Comparison of ENCODE assay signal across 9 cellular contexts in genomic region chr2:197502201-197502600, GRCh38. TPM values are rescaled to one million over a fixed set of nuclear protein-coding genes. Genes with fewer than 3 reads are reported as not detected.
DNase-seq lines count a peak whose midpoint lies in the region; ATAC-seq, FAIRE-seq and TF ChIP-seq lines count a peak whose summit lies in the region.
"Had no signal": no experiment of that assay in that cellular context is flagged by ENCODE, and none has a peak within 500 bp of the region (broad histone marks: within the 10 kb centered on the region; RNA-seq: fewer than 3 reads in every experiment).

No MANE protein-coding gene starts in this region.

- H3K36me3 Mint-ChIP-seq in activated naive CD8-positive, alpha-beta T cell treated with anti-CD3 and anti-CD28 coated beads for 36 hours = peaks cover 65% of the 10 kb centered on the region

- H3K27ac Mint-ChIP-seq in activated naive CD8-positive, alpha-beta T cell treated with anti-CD3 and anti-CD28 coated beads for 36 hours = peak overlapping the region; percentile 93

- TF ChIP-seq RAD21 in HepG2 (CRISPR knock-in tag; IDR thresholded peaks at IDR 0.05) = no peak

- no peaks in the 10 kb centered on the region for H3K27me3 ChIP-seq in left ventricle myocardium inferior (ENCODE audit: low read depth)
- H3K27me3 ChIP-seq in HepG2 (ENCODE audit: control insufficient read depth in 1 of 2, insufficient read depth in 2 of 2, low read length in 2 of 2) = no peaks in the 10 kb centered on the region; a peak in 1 of 5 replicates
- no peaks in the 10 kb centered on the region for H3K27me3 ChIP-seq in vagina

- CTCF ChIA-PET in HepG2 (lab: Yijun Ruan, JAX; ENCODE audit: low intra/inter-chr PET ratio, low total read pairs) = no interaction called here

- H3K4me2 ChIP-seq in HepG2 (ENCODE audit: low read depth, low read length) = peak overlapping the region; percentile 73

- TF ChIP-seq EP300 in HepG2 (IDR thresholded peaks at IDR 0.05; ENCODE audit: low read depth in 2 of 2, low read length in 2 of 2) (no peak), HepG2 (CRISPR knock-in tag; IDR thresholded peaks at IDR 0.05; ENCODE audit: borderline replicate concordance) (no peak)

- H4K20me1 ChIP-seq in HepG2 (ENCODE audit: insufficient read depth, low read length) = peaks cover 35% of the 10 kb centered on the region

- DNase-seq in left ventricle myocardium inferior = no peak
- no peak for DNase-seq in cardiac septum (ENCODE audit: low spot score)
- no peak for DNase-seq in activated naive CD8-positive, alpha-beta T cell treated with anti-CD3 and anti-CD28 coated beads for 36 hours
- no peak for DNase-seq in HepG2 (ENCODE audit: low spot score)
- DNase-seq in vagina (ENCODE audit: extremely low spot score in 2 of 2) = no peak
- DNase-seq in posterior vena cava (ENCODE audit: low spot score) = no peak
- DNase-seq in mesenteric fat pad (ENCODE audit: low spot score) = no peak
- DNase-seq: activated CD4-positive, alpha-beta T cell treated with anti-CD3 and anti-CD28 coated beads for 4 hours had no signal

- H3K4me1 ChIP-seq in left ventricle myocardium inferior = peaks cover 52% of the 10 kb centered on the region
- H3K4me1 ChIP-seq in HepG2 (ENCODE audit: insufficient read depth, low read length) = peaks cover 36% of the 10 kb centered on the region
- H3K4me1 ChIP-seq in vagina = peaks cover 35% of the 10 kb centered on the region

- TF ChIP-seq CTCF in left ventricle myocardium inferior (IDR thresholded peaks at IDR 0.05; ENCODE audit: borderline replicate concordance) (no peak), HepG2 (CRISPR knock-in tag; IDR thresholded peaks at IDR 0.05) (no peak), vagina (IDR thresholded peaks at IDR 0.05) (no peak)

- H3K36me3 ChIP-seq in left ventricle myocardium inferior = peaks cover 45% of the 10 kb centered on the region
- peaks cover 11 to 37% of the 10 kb centered on the region in 2 experiments for H3K36me3 ChIP-seq in HepG2 (replicated peaks in 1 of 2; ENCODE audit: control insufficient read depth in 1 of 2, insufficient read depth in 2 of 2, low read length in 2 of 2)
- peaks cover 0 to 11% of the 10 kb centered on the region in 2 donors for H3K36me3 ChIP-seq in vagina

- peaks cover 70% of the 10 kb centered on the region for H3K79me2 ChIP-seq in HepG2 (ENCODE audit: insufficient read depth, low read length)

- H3K27me3 Mint-ChIP-seq in activated naive CD8-positive, alpha-beta T cell treated with anti-CD3 and anti-CD28 coated beads for 36 hours = no peaks in the 10 kb centered on the region

- TF ChIP-seq POLR2A in HepG2 (IDR thresholded peaks at IDR 0.05; ENCODE audit: insufficient read depth in 1 of 2, low read depth in 2 of 2, low read length in 2 of 2) = no peak
- no peak for TF ChIP-seq POLR2A in vagina (IDR thresholded peaks at IDR 0.05)

- no peak overlapping the region for H2AFZ ChIP-seq in HepG2 (ENCODE audit: low read length)

- POLR2A ChIA-PET in HepG2 (lab: Yijun Ruan, JAX) = interaction anchor here (1.1 to 5.8 kb wide), 5 partner anchors 13 to 75 kb away, joined by 3 to 264 read pairs (median 143); partner anchors contain the start of genes COQ10B, MOB4 and SF3B1

- no peaks in the 10 kb centered on the region for H3K9me3 Mint-ChIP-seq in activated naive CD8-positive, alpha-beta T cell treated with anti-CD3 and anti-CD28 coated beads for 36 hours

- peak overlapping the region; percentile 96 for H3K4me3 Mint-ChIP-seq in activated naive CD8-positive, alpha-beta T cell treated with anti-CD3 and anti-CD28 coated beads for 36 hours

- H3K9me3 ChIP-seq in left ventricle myocardium inferior (replicated peaks) (no peaks in the 10 kb centered on the region), HepG2 (ENCODE audit: low read length) (no peaks in the 10 kb centered on the region), vagina (no peaks in the 10 kb centered on the region)

- no peak for ATAC-seq in HepG2
- no peak for ATAC-seq in GM18867 (IDR thresholded peaks at IDR 0.05; ENCODE audit: unreplicated experiment)

- in situ Hi-C loops in HepG2 (cut with HindIII; ENCODE audit: extremely low pct_ligation_motif_present, low pct_unique_long_range_greater_than_20kb) = no loop called here

- H3K27ac ChIP-seq in left ventricle myocardium inferior (replicated peaks) (peak overlapping the region; percentile 92), HepG2 (ENCODE audit: extremely low read length, insufficient read depth, low read length) (peak overlapping the region; percentile 96), vagina (peak overlapping the region; percentile 100)

- H3K9ac ChIP-seq in HepG2 (ENCODE audit: insufficient read depth, low read depth, low read length) = peak overlapping the region; percentile 99

- BruUV-seq in HepG2 (replicated peaks; lab: Mats Ljungman, UMichigan) = no TSS peak

- no peak for FAIRE-seq in HepG2 (lab: Jason Lieb, UNC)

- WGBS in HepG2 (ENCODE audit: low lambda C conversion rate) = 10% methylated on average over 4 of the region's 4 CpGs

- H3K4me3 ChIP-seq in left ventricle myocardium inferior (peak overlapping the region; percentile 91), HepG2 (replicated peaks in 1 of 3; ENCODE audit: insufficient read depth in 1 of 3, low read depth in 2 of 3, low read length in 3 of 3) (peak overlapping the region; percentile 68 to 99 (median 87); a peak in 5 of 6 replicates), vagina (no peak overlapping the region)

- intact Hi-C loops in left ventricle myocardium inferior (cut with micrococcal nuclease) = no loop called here
- intact Hi-C loops in cardiac septum (cut with DNase I) = no loop called here
- intact Hi-C loops in HepG2 (cut with micrococcal nuclease; ENCODE audit: unreplicated experiment) = loop anchor here (5.0 kb wide), 1 partner anchor 35 kb away; no protein-coding TSS in a partner anchor
- intact Hi-C loops in vagina (cut with DNase I) = loop anchor here (5.0 to 10.0 kb wide), 2 partner anchors 50 to 203 kb away; partner anchors contain the start of genes COQ10B and MARS2
- intact Hi-C loops in posterior vena cava (cut with DNase I) = no loop called here

- H3K4me1 Mint-ChIP-seq in activated naive CD8-positive, alpha-beta T cell treated with anti-CD3 and anti-CD28 coated beads for 36 hours = peaks cover 30% of the 10 kb centered on the region

RNA-seq across cellular contexts. Expression of gene HSPE1, which starts 2.0 kb away (rescaled TPM):
- total RNA-seq in left ventricle myocardium inferior (120 TPM), cardiac septum (88.3 TPM), HepG2 (2016; rRNA removed; fragmentation: Illumina TruSeq; extraction: Trizol) (823 and 1,040 TPM in 2 replicates), vagina (39.0 TPM), posterior vena cava (10 to 100 TPM; 54.5 to 60.5 TPM), mesenteric fat pad (95.8 TPM)
- total RNA-seq in activated naive CD8-positive, alpha-beta T cell treated with anti-CD3 and anti-CD28 coated beads for 36 hours = 100 to 1,000 TPM; 485 to 487 TPM
- 289 and 312 TPM in 2 replicates for total RNA-seq in HepG2 (2016; cell fraction: cytosol; rRNA removed; fragmentation: Illumina TruSeq; extraction: Trizol; ENCODE audit: low read depth)
- 818 and 1,177 TPM in 2 replicates for total RNA-seq in HepG2 (2016; cell fraction: insoluble cytoplasmic fraction; rRNA removed; fragmentation: Illumina TruSeq; extraction: Trizol)
- 277 and 288 TPM in 2 replicates for total RNA-seq in HepG2 (2016; cell fraction: membrane; rRNA removed; fragmentation: Illumina TruSeq; extraction: Trizol)
- total RNA-seq in HepG2 (2016; cell fraction: nucleus; rRNA removed; fragmentation: Illumina TruSeq; extraction: Trizol) = 323 and 352 TPM in 2 replicates
- polyA plus RNA-seq in HepG2 (2011; rRNA removed) = 200 and 244 TPM in 2 replicates
- 131 and 201 TPM in 2 replicates for polyA plus RNA-seq in HepG2 (2011; cell fraction: cytosol; rRNA removed)
- 67.1 and 99.6 TPM in 2 replicates for polyA plus RNA-seq in HepG2 (2011; cell fraction: nucleus; rRNA removed)
- 555 and 769 TPM in 2 replicates for polyA plus RNA-seq in HepG2 (2012)
- 404 and 477 TPM in 2 replicates for polyA plus RNA-seq in HepG2 (2016; cell fraction: cytosol; fragmentation: Illumina TruSeq; extraction: Trizol; ENCODE audit: low read depth)
- polyA plus RNA-seq in HepG2 (2016; cell fraction: insoluble cytoplasmic fraction; fragmentation: Illumina TruSeq; extraction: Trizol; ENCODE audit: low read depth) = 1,596 and 2,077 TPM in 2 replicates
- polyA plus RNA-seq in HepG2 (2016; cell fraction: membrane; fragmentation: Illumina TruSeq; extraction: Trizol; ENCODE audit: low read depth) = 353 and 396 TPM in 2 replicates
- polyA plus RNA-seq in HepG2 (2016; cell fraction: nucleus; fragmentation: Illumina TruSeq; extraction: Trizol; ENCODE audit: insufficient read depth, low read depth) = 750 and 786 TPM in 2 replicates
- 16.5 and 17.8 TPM in 2 replicates for polyA minus RNA-seq in HepG2 (2011; rRNA and poly(A)+ RNA removed; ENCODE audit: low replicate concordance)
- polyA minus RNA-seq in HepG2 (2011; cell fraction: cytosol; rRNA and poly(A)+ RNA removed) = 49.8 and 52.9 TPM in 2 replicates
- polyA minus RNA-seq in HepG2 (2011; cell fraction: nucleus; rRNA and poly(A)+ RNA removed) = 107 and 118 TPM in 2 replicates

RNA-seq across cellular contexts. Expression of gene HSPD1, which starts 2.6 kb away (rescaled TPM):
- total RNA-seq in left ventricle myocardium inferior (143 TPM), cardiac septum (144 TPM), HepG2 (2016; rRNA removed; fragmentation: Illumina TruSeq; extraction: Trizol) (2,610 and 3,898 TPM in 2 replicates), vagina (127 TPM), posterior vena cava (100 to 1,000 TPM; 106 to 131 TPM), mesenteric fat pad (234 TPM)
- total RNA-seq in activated naive CD8-positive, alpha-beta T cell treated with anti-CD3 and anti-CD28 coated beads for 36 hours = 1,000 to 10,000 TPM; 1,356 to 1,376 TPM
- 294 and 363 TPM in 2 replicates for total RNA-seq in HepG2 (2016; cell fraction: cytosol; rRNA removed; fragmentation: Illumina TruSeq; extraction: Trizol; ENCODE audit: low read depth)
- 2,668 and 3,847 TPM in 2 replicates for total RNA-seq in HepG2 (2016; cell fraction: insoluble cytoplasmic fraction; rRNA removed; fragmentation: Illumina TruSeq; extraction: Trizol)
- total RNA-seq in HepG2 (2016; cell fraction: membrane; rRNA removed; fragmentation: Illumina TruSeq; extraction: Trizol) = 777 and 956 TPM in 2 replicates
- total RNA-seq in HepG2 (2016; cell fraction: nucleus; rRNA removed; fragmentation: Illumina TruSeq; extraction: Trizol) = 1,442 and 1,577 TPM in 2 replicates
- polyA plus RNA-seq in HepG2 (2011; rRNA removed) = 541 and 685 TPM in 2 replicates
- polyA plus RNA-seq in HepG2 (2011; cell fraction: cytosol; rRNA removed) = 337 and 401 TPM in 2 replicates
- 282 and 392 TPM in 2 replicates for polyA plus RNA-seq in HepG2 (2011; cell fraction: nucleus; rRNA removed)
- 1,241 and 1,531 TPM in 2 replicates for polyA plus RNA-seq in HepG2 (2012)
- polyA plus RNA-seq in HepG2 (2016; cell fraction: cytosol; fragmentation: Illumina TruSeq; extraction: Trizol; ENCODE audit: low read depth) = 214 and 254 TPM in 2 replicates
- 3,105 and 3,208 TPM in 2 replicates for polyA plus RNA-seq in HepG2 (2016; cell fraction: insoluble cytoplasmic fraction; fragmentation: Illumina TruSeq; extraction: Trizol; ENCODE audit: low read depth)
- polyA plus RNA-seq in HepG2 (2016; cell fraction: membrane; fragmentation: Illumina TruSeq; extraction: Trizol; ENCODE audit: low read depth) = 499 and 587 TPM in 2 replicates
- 1,541 and 1,640 TPM in 2 replicates for polyA plus RNA-seq in HepG2 (2016; cell fraction: nucleus; fragmentation: Illumina TruSeq; extraction: Trizol; ENCODE audit: insufficient read depth, low read depth)
- polyA minus RNA-seq in HepG2 (2011; rRNA and poly(A)+ RNA removed; ENCODE audit: low replicate concordance) = 396 and 646 TPM in 2 replicates
- 759 and 815 TPM in 2 replicates for polyA minus RNA-seq in HepG2 (2011; cell fraction: cytosol; rRNA and poly(A)+ RNA removed)
- polyA minus RNA-seq in HepG2 (2011; cell fraction: nucleus; rRNA and poly(A)+ RNA removed) = 956 and 1,197 TPM in 2 replicates

RNA-seq across cellular contexts. Expression of gene MOB4, which starts 13.7 kb away (rescaled TPM):
- total RNA-seq in left ventricle myocardium inferior (35.7 TPM), cardiac septum (27.3 TPM), HepG2 (2016; rRNA removed; fragmentation: Illumina TruSeq; extraction: Trizol) (38.6 and 68.3 TPM in 2 replicates), vagina (24.3 TPM), posterior vena cava (10 to 100 TPM; 35.1 to 55.4 TPM), mesenteric fat pad (24.3 TPM)
- 10 to 100 TPM; 19.8 to 21.7 TPM for total RNA-seq in activated naive CD8-positive, alpha-beta T cell treated with anti-CD3 and anti-CD28 coated beads for 36 hours
- 9.3 and 12.1 TPM in 2 replicates for total RNA-seq in HepG2 (2016; cell fraction: cytosol; rRNA removed; fragmentation: Illumina TruSeq; extraction: Trizol; ENCODE audit: low read depth)
- total RNA-seq in HepG2 (2016; cell fraction: insoluble cytoplasmic fraction; rRNA removed; fragmentation: Illumina TruSeq; extraction: Trizol) = 40.9 and 72.6 TPM in 2 replicates
- total RNA-seq in HepG2 (2016; cell fraction: membrane; rRNA removed; fragmentation: Illumina TruSeq; extraction: Trizol) = 18.9 and 19.0 TPM in 2 replicates
- total RNA-seq in HepG2 (2016; cell fraction: nucleus; rRNA removed; fragmentation: Illumina TruSeq; extraction: Trizol) = 24.2 and 27.0 TPM in 2 replicates
- polyA plus RNA-seq in HepG2 (2011; rRNA removed) = 21.6 and 35.7 TPM in 2 replicates
- 14.7 and 22.7 TPM in 2 replicates for polyA plus RNA-seq in HepG2 (2011; cell fraction: cytosol; rRNA removed)
- polyA plus RNA-seq in HepG2 (2011; cell fraction: nucleus; rRNA removed) = 5.7 and 6.8 TPM in 2 replicates
- 35.0 and 42.6 TPM in 2 replicates for polyA plus RNA-seq in HepG2 (2012)
- polyA plus RNA-seq in HepG2 (2016; cell fraction: cytosol; fragmentation: Illumina TruSeq; extraction: Trizol; ENCODE audit: low read depth) = 4.4 and 4.5 TPM in 2 replicates
- 81.1 and 90.4 TPM in 2 replicates for polyA plus RNA-seq in HepG2 (2016; cell fraction: insoluble cytoplasmic fraction; fragmentation: Illumina TruSeq; extraction: Trizol; ENCODE audit: low read depth)
- 10.8 and 11.2 TPM in 2 replicates for polyA plus RNA-seq in HepG2 (2016; cell fraction: membrane; fragmentation: Illumina TruSeq; extraction: Trizol; ENCODE audit: low read depth)
- 35.1 and 36.4 TPM in 2 replicates for polyA plus RNA-seq in HepG2 (2016; cell fraction: nucleus; fragmentation: Illumina TruSeq; extraction: Trizol; ENCODE audit: insufficient read depth, low read depth)
- polyA minus RNA-seq in HepG2 (2011; rRNA and poly(A)+ RNA removed; ENCODE audit: low replicate concordance) = 4.3 and 6.0 TPM in 2 replicates
- polyA minus RNA-seq in HepG2 (2011; cell fraction: cytosol; rRNA and poly(A)+ RNA removed) = 19.6 and 25.8 TPM in 2 replicates
- polyA minus RNA-seq in HepG2 (2011; cell fraction: nucleus; rRNA and poly(A)+ RNA removed) = 30.6 and 35.3 TPM in 2 replicates

RNA-seq across cellular contexts. Expression of gene COQ10B, which starts 48.8 kb away (rescaled TPM):
- 28.2 TPM for total RNA-seq in left ventricle myocardium inferior
- 38.5 TPM for total RNA-seq in cardiac septum
- total RNA-seq in activated naive CD8-positive, alpha-beta T cell treated with anti-CD3 and anti-CD28 coated beads for 36 hours = 10 to 100 TPM; 18.9 to 19.5 TPM
- total RNA-seq in HepG2 (2016; rRNA removed; fragmentation: Illumina TruSeq; extraction: Trizol) = 34.9 and 41.8 TPM in 2 replicates
- total RNA-seq in HepG2 (2016; cell fraction: cytosol; rRNA removed; fragmentation: Illumina TruSeq; extraction: Trizol; ENCODE audit: low read depth) = 13.9 and 15.1 TPM in 2 replicates
- 36.3 and 46.6 TPM in 2 replicates for total RNA-seq in HepG2 (2016; cell fraction: insoluble cytoplasmic fraction; rRNA removed; fragmentation: Illumina TruSeq; extraction: Trizol)
- total RNA-seq in HepG2 (2016; cell fraction: membrane; rRNA removed; fragmentation: Illumina TruSeq; extraction: Trizol) = 27.0 and 28.4 TPM in 2 replicates
- 17.9 and 20.6 TPM in 2 replicates for total RNA-seq in HepG2 (2016; cell fraction: nucleus; rRNA removed; fragmentation: Illumina TruSeq; extraction: Trizol)
- 4.2 and 4.6 TPM in 2 replicates for polyA plus RNA-seq in HepG2 (2011; rRNA removed)
- polyA plus RNA-seq in HepG2 (2011; cell fraction: cytosol; rRNA removed) = 2.2 and 4.2 TPM in 2 replicates
- 2.8 and 3.0 TPM in 2 replicates for polyA plus RNA-seq in HepG2 (2011; cell fraction: nucleus; rRNA removed)
- 15.3 and 22.1 TPM in 2 replicates for polyA plus RNA-seq in HepG2 (2012)
- 3.0 and 3.1 TPM in 2 replicates for polyA plus RNA-seq in HepG2 (2016; cell fraction: cytosol; fragmentation: Illumina TruSeq; extraction: Trizol; ENCODE audit: low read depth)
- polyA plus RNA-seq in HepG2 (2016; cell fraction: insoluble cytoplasmic fraction; fragmentation: Illumina TruSeq; extraction: Trizol; ENCODE audit: low read depth) = 36.5 and 43.5 TPM in 2 replicates
- polyA plus RNA-seq in HepG2 (2016; cell fraction: membrane; fragmentation: Illumina TruSeq; extraction: Trizol; ENCODE audit: low read depth) = 6.5 and 8.6 TPM in 2 replicates
- polyA plus RNA-seq in HepG2 (2016; cell fraction: nucleus; fragmentation: Illumina TruSeq; extraction: Trizol; ENCODE audit: insufficient read depth, low read depth) = 16.1 and 16.4 TPM in 2 replicates
- polyA minus RNA-seq in HepG2 (2011; rRNA and poly(A)+ RNA removed; ENCODE audit: low replicate concordance) = 2.2 and 8.1 TPM in 2 replicates
- 6.9 and 8.3 TPM in 2 replicates for polyA minus RNA-seq in HepG2 (2011; cell fraction: cytosol; rRNA and poly(A)+ RNA removed)
- 25.2 and 29.4 TPM in 2 replicates for polyA minus RNA-seq in HepG2 (2011; cell fraction: nucleus; rRNA and poly(A)+ RNA removed)
- total RNA-seq in vagina = 28.5 TPM
- 10 to 100 TPM; 29.5 to 42.9 TPM for total RNA-seq in posterior vena cava
- 38.2 TPM for total RNA-seq in mesenteric fat pad

Comparison
In these comparisons a context has a peak if more than half of its experiments do, and no peak if none do; other contexts are left out.
1. H3K4me3 ChIP-seq: peak in left ventricle myocardium inferior (single experiment) and HepG2 (3 of 3); none in vagina (0 of 2).
2. intact Hi-C loops: an anchor here in HepG2 (5.0 kb wide) and vagina (5.0 to 10.0 kb wide); none called in left ventricle myocardium inferior, cardiac septum and posterior vena cava.
3. Peak in every context shown above with its lines, with median percentiles within 50 percentile points of each other: H3K27ac ChIP-seq.